In genomic region chr12:14961466-14962155, GRCh38 we compare ENCODE assay signal across 1 cellular context.
TF ChIP-seq lines count a peak whose summit lies in the region.

Gene ARHGDIB (minus strand): TSS chr12:14961601. CDS start chr12:14950712, 10,889 bp downstream.

TF ChIP-seq in SK-N-SH, 30 proteins besides CTCF, POLR2A, EP300 and RAD21 (continued from another document):
- no peak for TF ChIP-seq USF2 (IDR thresholded peaks at IDR 0.05; ENCODE audit: borderline replicate concordance, low read depth, low read length)
- TF ChIP-seq ELF1 (IDR thresholded peaks at IDR 0.05): no peak
- no peak for TF ChIP-seq MEF2A (IDR thresholded peaks at IDR 0.05; ENCODE audit: borderline replicate concordance, low read depth)
- TF ChIP-seq PBX3 (IDR thresholded peaks at IDR 0.05): peak; percentile 59
- TF ChIP-seq NFIC (IDR thresholded peaks at IDR 0.05; ENCODE audit: borderline replicate concordance): no peak
